12 cellular contexts compared by ENCODE assay signal in the genomic region with DNA sequence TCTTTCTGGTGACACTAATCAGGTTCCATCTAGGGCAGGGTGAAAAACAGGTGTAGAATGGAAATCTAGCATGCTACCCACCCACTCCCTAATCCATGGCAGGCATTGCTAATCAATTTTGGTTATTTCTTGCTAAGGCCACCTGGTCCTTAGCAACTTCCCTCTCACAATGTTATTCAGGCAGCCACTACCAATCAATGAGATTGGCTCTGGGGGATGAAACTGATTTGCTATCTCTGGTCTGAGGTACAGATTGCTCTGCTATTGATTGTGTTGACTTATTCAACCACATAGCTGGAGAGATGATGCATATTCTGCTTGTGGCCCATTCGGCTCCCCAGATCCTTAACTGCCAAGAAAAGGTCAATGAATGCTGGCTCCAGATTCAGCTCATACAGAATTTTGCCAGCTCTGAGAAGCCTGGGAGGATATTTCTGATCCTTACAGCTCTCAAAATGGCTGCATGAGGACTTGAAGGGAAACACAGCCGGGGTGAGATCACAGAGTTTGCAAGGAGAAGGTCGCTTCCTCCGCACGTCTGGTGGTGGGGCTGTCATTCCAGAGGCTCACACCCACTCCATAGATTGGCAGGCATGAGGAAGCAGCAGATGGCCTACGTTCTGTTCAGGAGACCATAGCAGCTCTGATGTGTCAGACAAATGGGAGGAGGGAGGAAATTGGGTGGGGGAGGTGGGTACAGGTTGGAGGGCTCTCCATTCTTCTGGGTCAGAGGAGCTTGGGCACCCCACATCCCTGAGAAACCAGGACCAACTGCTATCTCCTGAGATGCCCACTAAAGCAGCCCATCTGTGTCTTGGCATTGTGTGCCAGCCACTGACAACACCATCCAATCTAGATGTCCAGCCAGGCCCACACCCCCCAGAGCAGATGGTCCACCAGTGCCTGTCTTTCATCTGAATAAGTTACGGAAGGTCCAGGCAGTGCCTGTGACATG. TPM values are rescaled to one million over a fixed set of nuclear protein-coding genes. Genes with fewer than 3 reads are reported as not detected.
DNase-seq lines count a peak whose midpoint lies in the region; ATAC-seq, FAIRE-seq and TF ChIP-seq lines count a peak whose summit lies in the region.
"Had no signal": no experiment of that assay in that cellular context is flagged by ENCODE, and none has a peak within 500 bp of the region (broad histone marks: within the 10 kb centered on the region; RNA-seq: fewer than 3 reads in every experiment).

No MANE protein-coding gene starts in this region.

- H3K4me2 ChIP-seq in MM.1S (ENCODE audit: low read depth, low read length): no peak overlapping the region
- no peak overlapping the region for H3K4me2 ChIP-seq in mesendoderm (ENCODE audit: low read length)
- no peak overlapping the region for H3K4me2 ChIP-seq in mammary epithelial cell (ENCODE audit: insufficient read depth, low read depth, low read length)

- in situ Hi-C loops in GM13977 (cut with MboI; ENCODE audit: low pct_unique_long_range_greater_than_20kb, low sequenced_read_pairs, unreplicated experiment) (no loop called here), mammary epithelial cell (cut with MboI; ENCODE audit: low sequenced_read_pairs in 2 of 2) (no loop called here)

- ATAC-seq in CD4-positive, CD25-positive, alpha-beta regulatory T cell (ENCODE audit: low read depth in 2 of 2): no peak
- no peak for ATAC-seq in HG03025 (IDR thresholded peaks at IDR 0.05; ENCODE audit: low FRiP score, unreplicated experiment)
- ATAC-seq: body of pancreas had no signal

- peak overlapping the region; percentile 80 for H3K27ac ChIP-seq in CD4-positive, CD25-positive, alpha-beta regulatory T cell (ENCODE audit: insufficient read depth, low read length, poor library complexity, severe bottlenecking)
- H3K27ac ChIP-seq in MM.1S (ENCODE audit: low read length) (0 out of 2 replicates have a peak overlapping the region, but pooled peaks have one; percentile 63), mesendoderm (ENCODE audit: low read depth, low read length) (peak overlapping the region; percentile 9), mammary epithelial cell (ENCODE audit: insufficient read depth, low read depth, low read length) (no peak overlapping the region)

- H3K4me3 ChIP-seq in CD4-positive, CD25-positive, alpha-beta regulatory T cell (ENCODE audit: low read depth, low read length): no peak overlapping the region
- H3K4me3 ChIP-seq in MM.1S (ENCODE audit: low read length) (no peak overlapping the region), mesendoderm (ENCODE audit: low read length) (no peak overlapping the region), mammary epithelial cell (replicated peaks in 1 of 3; ENCODE audit: insufficient read depth in 1 of 3, low read depth in 2 of 3, low read length in 3 of 3) (no peak overlapping the region)
- H3K4me3 ChIP-seq: body of pancreas had no signal

- H3K4me1 Mint-ChIP-seq in CD4-positive, CD25-positive, alpha-beta regulatory T cell: peaks cover 12 to 29% (median 18%) of the 10 kb centered on the region in 4 donors
- peaks cover 19% of the 10 kb centered on the region for H3K4me1 Mint-ChIP-seq in activated naive CD8-positive, alpha-beta T cell treated with anti-CD3 and anti-CD28 coated beads for 36 hours

- CTCF ChIA-PET in mammary epithelial cell (lab: Charles Lee; ENCODE audit: low non-redundant PET): no interaction called here

- no peak for FAIRE-seq in RCC 7860 (lab: Jason Lieb, UNC)

- H2AFZ ChIP-seq in MM.1S (ENCODE audit: low read length) (no peak overlapping the region), mammary epithelial cell (ENCODE audit: low read depth, low read length) (no peak overlapping the region)

- H3K9me3 ChIP-seq in CD4-positive, CD25-positive, alpha-beta regulatory T cell (ENCODE audit: control insufficient read depth in 2 of 2, low read length in 2 of 2): no peaks in the 10 kb centered on the region
- H3K9me3 ChIP-seq in MM.1S (replicated peaks; ENCODE audit: insufficient read depth, low read length): no peaks in the 10 kb centered on the region
- H3K9me3 ChIP-seq in mammary epithelial cell (replicated peaks; ENCODE audit: insufficient read depth, low read length): no peaks in the 10 kb centered on the region
- H3K9me3 ChIP-seq: body of pancreas had no signal

- H2AK5ac ChIP-seq in mesendoderm (ENCODE audit: low read length): no peak overlapping the region

- peak overlapping the region; percentile 10 for H3K56ac ChIP-seq in mesendoderm (ENCODE audit: low read length)

- no peak for DNase-seq in CD4-positive, CD25-positive, alpha-beta regulatory T cell
- DNase-seq in MM.1S (no peak), mesendoderm (peak; percentile 90), RCC 7860 (ENCODE audit: low spot score) (no peak), GM13977 (ENCODE audit: low spot score) (no peak), mammary epithelial cell (no peak)
- DNase-seq in activated naive CD8-positive, alpha-beta T cell treated with anti-CD3 and anti-CD28 coated beads for 36 hours: no peak
- DNase-seq: NCI-H2107, SIG-M5 had no signal

- H3K27me3 ChIP-seq in CD4-positive, CD25-positive, alpha-beta regulatory T cell (ENCODE audit: control insufficient read depth, insufficient read depth, low read length): no peaks in the 10 kb centered on the region
- H3K27me3 ChIP-seq in MM.1S (replicated peaks; ENCODE audit: insufficient read depth, low read length): no peaks in the 10 kb centered on the region
- H3K27me3 ChIP-seq in mesendoderm (ENCODE audit: insufficient read depth, low read length, poor library complexity): no peaks in the 10 kb centered on the region
- H3K27me3 ChIP-seq in mammary epithelial cell (ENCODE audit: insufficient read depth, low read length): no peaks in the 10 kb centered on the region
- H3K27me3 ChIP-seq: body of pancreas had no signal

- H3K9ac ChIP-seq in MM.1S (ENCODE audit: low read length): no peak overlapping the region
- no peak overlapping the region for H3K9ac ChIP-seq in mesendoderm (ENCODE audit: low read length)
- H3K9ac ChIP-seq in mammary epithelial cell (ENCODE audit: insufficient read depth, low read length): no peak overlapping the region

- H3K9me2 ChIP-seq in MM.1S (replicated peaks; ENCODE audit: insufficient read depth, low read length): no peaks in the 10 kb centered on the region

- H3K4ac ChIP-seq in mesendoderm (ENCODE audit: low read depth, low read length): no peak overlapping the region

- H3K36me3 Mint-ChIP-seq in CD4-positive, CD25-positive, alpha-beta regulatory T cell: no peaks in the 10 kb centered on the region
- H3K36me3 Mint-ChIP-seq in activated naive CD8-positive, alpha-beta T cell treated with anti-CD3 and anti-CD28 coated beads for 36 hours: peaks cover 14% of the 10 kb centered on the region

- BruUV-seq in mammary epithelial cell (replicated peaks; lab: Mats Ljungman, UMichigan): no TSS peak

- H4K8ac ChIP-seq in mesendoderm (ENCODE audit: low read depth, low read length): no peak overlapping the region

- intact Hi-C loops in mammary epithelial cell (cut with micrococcal nuclease): no loop called here

- H4K20me1 ChIP-seq in MM.1S (ENCODE audit: insufficient read depth, low read length) (no peaks in the 10 kb centered on the region), mammary epithelial cell (ENCODE audit: insufficient read depth, low read length) (no peaks in the 10 kb centered on the region)

- no peaks in the 10 kb centered on the region for H3K79me2 ChIP-seq in MM.1S (ENCODE audit: low read length)
- no peaks in the 10 kb centered on the region for H3K79me2 ChIP-seq in mesendoderm (ENCODE audit: control insufficient read depth, insufficient read depth, low read length)
- H3K79me2 ChIP-seq in mammary epithelial cell (ENCODE audit: insufficient read depth, low read length): no peaks in the 10 kb centered on the region

- peaks cover 24% of the 10 kb centered on the region for H3K4me1 ChIP-seq in CD4-positive, CD25-positive, alpha-beta regulatory T cell (ENCODE audit: control insufficient read depth, insufficient read depth, low read length, poor library complexity, severe bottlenecking)
- H3K4me1 ChIP-seq in MM.1S (ENCODE audit: low read length) (peaks cover 21% of the 10 kb centered on the region), mesendoderm (ENCODE audit: control insufficient read depth, low read depth, low read length) (peaks cover 5% of the 10 kb centered on the region), mammary epithelial cell (ENCODE audit: insufficient read depth, low read length) (no peaks in the 10 kb centered on the region)
- H3K4me1 ChIP-seq: body of pancreas had no signal

- H2BK15ac ChIP-seq in mesendoderm (replicated peaks; ENCODE audit: low read depth): no peak overlapping the region

- no peak for TF ChIP-seq CTCF in MM.1S (IDR thresholded peaks at IDR 0.05; ENCODE audit: low read length)
- TF ChIP-seq CTCF in GM13977 (IDR thresholded peaks at IDR 0.05; ENCODE audit: extremely low read depth, insufficient read depth, missing control alignments): no peak
- no peak for TF ChIP-seq CTCF in mammary epithelial cell (conservative IDR thresholded peaks at IDR 0.05 in 1 of 2, IDR thresholded peaks at IDR 0.05 in 1 of 2; ENCODE audit: extremely low read depth in 1 of 2, insufficient read depth in 1 of 2, low read depth in 1 of 2, low read length in 2 of 2)

- peaks cover 5% of the 10 kb centered on the region for H3K27me3 Mint-ChIP-seq in CD4-positive, CD25-positive, alpha-beta regulatory T cell
- H3K27me3 Mint-ChIP-seq in activated naive CD8-positive, alpha-beta T cell treated with anti-CD3 and anti-CD28 coated beads for 36 hours: peaks cover 6% of the 10 kb centered on the region

- no peak overlapping the region for H3K23ac ChIP-seq in mesendoderm (ENCODE audit: low read length)

- H3K18ac ChIP-seq in mesendoderm (ENCODE audit: low read length): peak overlapping the region; percentile 19

- peaks cover 5% of the 10 kb centered on the region; the same call in 1 of the 2 replicates for H3F3A ChIP-seq in MM.1S (ENCODE audit: insufficient read depth, low read length)

- no peak overlapping the region for H2BK120ac ChIP-seq in mesendoderm (ENCODE audit: low read depth, low read length)

- no peaks in the 10 kb centered on the region for H3K9me3 Mint-ChIP-seq in CD4-positive, CD25-positive, alpha-beta regulatory T cell
- peaks cover 11% of the 10 kb centered on the region for H3K9me3 Mint-ChIP-seq in activated naive CD8-positive, alpha-beta T cell treated with anti-CD3 and anti-CD28 coated beads for 36 hours

- H3K79me1 ChIP-seq in mesendoderm (ENCODE audit: low read length): no peaks in the 10 kb centered on the region

- H3K4me3 Mint-ChIP-seq in CD4-positive, CD25-positive, alpha-beta regulatory T cell: peak overlapping the region in 1 of 4 donors; percentile 68
- H3K4me3 Mint-ChIP-seq in activated naive CD8-positive, alpha-beta T cell treated with anti-CD3 and anti-CD28 coated beads for 36 hours: no peak overlapping the region

- H4K5ac ChIP-seq in mesendoderm (ENCODE audit: low read length): no peak overlapping the region

- dilution Hi-C loops in mammary epithelial cell (cut with HindIII; ENCODE audit: low sequenced_read_pairs): no loop called here

- peak overlapping the region; percentile 52 for H2BK5ac ChIP-seq in mesendoderm (ENCODE audit: low read length)

- no CpG with 5 or more reads among the region's 7 CpGs for WGBS in mesendoderm (ENCODE audit: extremely low coverage, insufficient coverage, low lambda C conversion rate)
- WGBS in mammary epithelial cell (ENCODE audit: low coverage, missing lambda C conversion rate): 63% methylated on average over 7 of the region's 7 CpGs

- peak overlapping the region; percentile 92 to 97 (median 95) for H3K27ac Mint-ChIP-seq in CD4-positive, CD25-positive, alpha-beta regulatory T cell
- peak overlapping the region; percentile 96 for H3K27ac Mint-ChIP-seq in activated naive CD8-positive, alpha-beta T cell treated with anti-CD3 and anti-CD28 coated beads for 36 hours

- no peaks in the 10 kb centered on the region for H3K36me3 ChIP-seq in CD4-positive, CD25-positive, alpha-beta regulatory T cell (ENCODE audit: control insufficient read depth, insufficient read depth, low read length)
- H3K36me3 ChIP-seq in MM.1S (replicated peaks; ENCODE audit: insufficient read depth, low read length): no peaks in the 10 kb centered on the region
- no peaks in the 10 kb centered on the region for H3K36me3 ChIP-seq in mesendoderm (ENCODE audit: control insufficient read depth, insufficient read depth, low read length)
- no peaks in the 10 kb centered on the region for H3K36me3 ChIP-seq in mammary epithelial cell (ENCODE audit: insufficient read depth, low read length)

RNA-seq across cellular contexts. Expression of a gene that starts 22.3 kb away (rescaled TPM):
- 0.76 TPM for total RNA-seq in CD4-positive, CD25-positive, alpha-beta regulatory T cell
- 1 to 10 TPM in 1 of 4 donors, under 1 TPM in 1, not detected in 2; 0.57 to 1.2 TPM for polyA plus RNA-seq in CD4-positive, CD25-positive, alpha-beta regulatory T cell
- not detected for total RNA-seq in activated naive CD8-positive, alpha-beta T cell treated with anti-CD3 and anti-CD28 coated beads for 36 hours
- polyA plus RNA-seq in mesendoderm (2013, experiment 1 of 2): 0.31 TPM
- polyA plus RNA-seq in mesendoderm (2013, experiment 2 of 2): 0.36 TPM
- not detected for total RNA-seq in mammary epithelial cell
- polyA plus RNA-seq in mammary epithelial cell: not detected
- not detected for polyA minus RNA-seq in mammary epithelial cell
- total RNA-seq: body of pancreas, kidney epithelial cell had no signal

RNA-seq across cellular contexts. Expression of a gene that starts 32.2 kb away (rescaled TPM):
- 200 TPM for total RNA-seq in CD4-positive, CD25-positive, alpha-beta regulatory T cell
- 1 to 10 TPM; 5.4 to 8.4 (median 5.8) TPM for polyA plus RNA-seq in CD4-positive, CD25-positive, alpha-beta regulatory T cell
- total RNA-seq in activated naive CD8-positive, alpha-beta T cell treated with anti-CD3 and anti-CD28 coated beads for 36 hours: 10 to 100 TPM; 41.4 to 45.7 TPM
- polyA plus RNA-seq in mesendoderm (2013, experiment 1 of 2): 24.4 TPM
- polyA plus RNA-seq in mesendoderm (2013, experiment 2 of 2): 25.2 TPM
- total RNA-seq in mammary epithelial cell: 10 to 100 TPM; 22.7 to 31.1 TPM
- polyA plus RNA-seq in mammary epithelial cell: 17.8 TPM
- 60.6 TPM for polyA minus RNA-seq in mammary epithelial cell

RNA-seq across cellular contexts. Expression of a gene that starts 59.4 kb away (rescaled TPM):
- 3.9 TPM for total RNA-seq in CD4-positive, CD25-positive, alpha-beta regulatory T cell
- polyA plus RNA-seq in CD4-positive, CD25-positive, alpha-beta regulatory T cell: 1 to 10 TPM in 2 of 4 donors, under 1 TPM in 2; 0.73 to 1.8 (median 1.1) TPM
- 1 to 10 TPM; 1.3 to 2.0 TPM for total RNA-seq in activated naive CD8-positive, alpha-beta T cell treated with anti-CD3 and anti-CD28 coated beads for 36 hours
- 10.3 TPM for polyA plus RNA-seq in mesendoderm (2013, experiment 1 of 2)
- polyA plus RNA-seq in mesendoderm (2013, experiment 2 of 2): 10.9 TPM
- total RNA-seq in mammary epithelial cell: 1 to 10 TPM in 1 of 2 donors, under 1 TPM in 1; 0.40 to 1.2 TPM
- polyA plus RNA-seq in mammary epithelial cell: 0.11 TPM
- polyA minus RNA-seq in mammary epithelial cell: not detected
